Comparison of ENCODE assay signal across 36 cellular contexts in genomic region chrX:76126851-76127250, GRCh38.
"Had no signal": no experiment of that assay in that cellular context is flagged by ENCODE, and none has a peak within 500 bp of the region (broad histone marks: within the 10 kb centered on the region; RNA-seq: fewer than 3 reads in every experiment).

No MANE protein-coding gene starts in this region.

- H3K27ac ChIP-seq: ascending aorta, cardiac muscle cell, VCaP had no signal

- H3K4me1 ChIP-seq: ascending aorta had no signal

- H3K4me3 Mint-ChIP-seq: activated CD4-positive, alpha-beta memory T cell treated with anti-CD3 and anti-CD28 coated beads, Interleukin-2, amount 10 ng/mL, durations not matched to agents 7 days and 5 days; activated CD4-positive, alpha-beta T cell treated with anti-CD3 and anti-CD28 coated beads for 36 hours; activated CD4-positive, alpha-beta T cell treated with anti-CD3 and anti-CD28 coated beads, Interleukin-2, amount 10 ng/mL, durations not matched to agents 7 days and 5 days; activated CD8-positive, alpha-beta memory T cell treated with anti-CD3 and anti-CD28 coated beads, Interleukin-2, amount 10 ng/mL, durations not matched to agents 7 days and 5 days; activated CD8-positive, alpha-beta T cell treated with anti-CD3 and anti-CD28 coated beads, Interleukin-2, amount 10 ng/mL, durations not matched to agents 7 days and 5 days; activated naive CD4-positive, alpha-beta T cell treated with anti-CD3 and anti-CD28 coated beads, Interleukin-2, amount 10 ng/mL, durations not matched to agents 7 days and 5 days; activated naive CD4-positive, alpha-beta T cell treated with anti-CD3 and anti-CD28 coated beads, Interleukin-2, amount 50 U/mL, for 24 hours; activated naive CD8-positive, alpha-beta T cell; activated naive CD8-positive, alpha-beta T cell treated with anti-CD3 and anti-CD28 coated beads, Interleukin-2, amount 10 ng/mL, durations not matched to agents 7 days and 5 days; activated naive CD8-positive, alpha-beta T cell treated with anti-CD3 and anti-CD28 coated beads, Interleukin-2, amount 50 U/mL, for 24 hours; activated T-cell treated with anti-CD3 and anti-CD28 coated beads, Interleukin-2, amount 50 U/mL, for 24 hours; brain; central memory CD8-positive, alpha-beta T cell; T-helper 1 cell treated with Interleukin-12 subunit alpha and Interleukin-12 subunit beta and Interleukin-4 antibody, amounts not matched to agents 30 μg/mL and 1 μg/mL, for 36 hours; T-helper 2 cell treated with Interferon-gamma antibody and Interleukin-4, amounts not matched to agents 5 μg/mL and 100 μg/mL, for 36 hours had no signal

- H3K36me3 Mint-ChIP-seq: activated CD8-positive, alpha-beta memory T cell treated with anti-CD3 and anti-CD28 coated beads, Interleukin-2, amount 10 ng/mL, durations not matched to agents 7 days and 5 days; activated naive CD4-positive, alpha-beta T cell treated with anti-CD3 and anti-CD28 coated beads, Interleukin-2, amount 10 ng/mL, durations not matched to agents 7 days and 5 days; activated naive CD8-positive, alpha-beta T cell treated with anti-CD3 and anti-CD28 coated beads, Interleukin-2, amount 10 ng/mL, durations not matched to agents 7 days and 5 days; brain had no signal

- DNase-seq: activated CD4-positive, alpha-beta memory T cell treated with anti-CD3 and anti-CD28 coated beads, Interleukin-2, amount 10 ng/mL, durations not matched to agents 7 days and 5 days; activated CD4-positive, alpha-beta T cell treated with anti-CD3 and anti-CD28 coated beads for 1 hour; activated CD4-positive, alpha-beta T cell treated with anti-CD3 and anti-CD28 coated beads for 48 hours; activated CD4-positive, alpha-beta T cell treated with anti-CD3 and anti-CD28 coated beads, Interleukin-2, amount 10 ng/mL, durations not matched to agents 7 days and 5 days; activated CD4-positive, alpha-beta T cell treated with anti-CD3 and anti-CD28 coated beads, Interleukin-2, amount 50 U/mL, for 48 hours; activated CD4-positive, CD25-positive, alpha-beta regulatory T cell; activated CD8-positive, alpha-beta memory T cell treated with anti-CD3 and anti-CD28 coated beads for 24 hours; activated CD8-positive, alpha-beta memory T cell treated with anti-CD3 and anti-CD28 coated beads, Interleukin-2, amount 10 ng/mL, durations not matched to agents 7 days and 5 days; activated CD8-positive, alpha-beta memory T cell treated with anti-CD3 and anti-CD28 coated beads, Interleukin-2, amount 50 U/mL, for 48 hours; activated CD8-positive, alpha-beta T cell treated with anti-CD3 and anti-CD28 coated beads, Interleukin-2, amount 10 ng/mL, durations not matched to agents 7 days and 5 days; activated effector memory CD4-positive, alpha-beta T cell treated with Interleukin-2 at 50 U/mL for 16 hours; activated gamma-delta T cell; activated naive CD4-positive, alpha-beta T cell treated with anti-CD3 and anti-CD28 coated beads, Interleukin-2, amount 10 ng/mL, durations not matched to agents 7 days and 5 days; activated naive CD4-positive, alpha-beta T cell treated with Interleukin-2 at 50 U/mL for 16 hours; activated naive CD8-positive, alpha-beta T cell treated with anti-CD3 and anti-CD28 coated beads, Interleukin-2, amount 10 ng/mL, durations not matched to agents 7 days and 5 days; activated naive CD8-positive, alpha-beta T cell treated with anti-CD3 and anti-CD28 coated beads, Interleukin-2, amount 50 U/mL, for 24 hours; activated T-cell treated with anti-CD3 and anti-CD28 coated beads, Interleukin-2, amount 50 U/mL, for 24 hours; activated T-cell treated with anti-CD3 and anti-CD28 coated beads, Interleukin-2, amount 50 U/mL, for 48 hours; amygdala; anterior cingulate cortex; caudate nucleus; cerebellar nuclear complex; T-helper 1 cell; T-helper 2 cell; T-helper 9 cell had no signal

- H3K4me3 ChIP-seq: ascending aorta, cardiac muscle cell had no signal

- H3K36me3 ChIP-seq: ascending aorta, cardiac muscle cell had no signal

- H3K4me1 Mint-ChIP-seq: activated CD4-positive, alpha-beta memory T cell treated with anti-CD3 and anti-CD28 coated beads, Interleukin-2, amount 10 ng/mL, durations not matched to agents 7 days and 5 days; activated CD4-positive, alpha-beta T cell treated with anti-CD3 and anti-CD28 coated beads for 36 hours; activated CD4-positive, alpha-beta T cell treated with anti-CD3 and anti-CD28 coated beads, Interleukin-2, amount 10 ng/mL, durations not matched to agents 7 days and 5 days; activated CD8-positive, alpha-beta memory T cell treated with anti-CD3 and anti-CD28 coated beads, Interleukin-2, amount 10 ng/mL, durations not matched to agents 7 days and 5 days; activated naive CD4-positive, alpha-beta T cell treated with anti-CD3 and anti-CD28 coated beads, Interleukin-2, amount 10 ng/mL, durations not matched to agents 7 days and 5 days; activated naive CD4-positive, alpha-beta T cell treated with anti-CD3 and anti-CD28 coated beads, Interleukin-2, amount 50 U/mL, for 24 hours; activated naive CD8-positive, alpha-beta T cell treated with anti-CD3 and anti-CD28 coated beads, Interleukin-2, amount 10 ng/mL, durations not matched to agents 7 days and 5 days; activated naive CD8-positive, alpha-beta T cell treated with anti-CD3 and anti-CD28 coated beads, Interleukin-2, amount 50 U/mL, for 24 hours; brain; central memory CD8-positive, alpha-beta T cell had no signal

- H3K27me3 ChIP-seq: ascending aorta, cardiac muscle cell had no signal

- H3K27me3 Mint-ChIP-seq: activated CD4-positive, alpha-beta T cell treated with anti-CD3 and anti-CD28 coated beads, Interleukin-2, amount 10 ng/mL, durations not matched to agents 7 days and 5 days; activated CD8-positive, alpha-beta memory T cell treated with anti-CD3 and anti-CD28 coated beads, Interleukin-2, amount 10 ng/mL, durations not matched to agents 7 days and 5 days; activated naive CD4-positive, alpha-beta T cell treated with anti-CD3 and anti-CD28 coated beads, Interleukin-2, amount 10 ng/mL, durations not matched to agents 7 days and 5 days; activated naive CD4-positive, alpha-beta T cell treated with anti-CD3 and anti-CD28 coated beads, Interleukin-2, amount 50 U/mL, for 24 hours; activated naive CD8-positive, alpha-beta T cell had no signal

- H3K27ac Mint-ChIP-seq: activated CD4-positive, alpha-beta memory T cell treated with anti-CD3 and anti-CD28 coated beads, Interleukin-2, amount 10 ng/mL, durations not matched to agents 7 days and 5 days; activated CD4-positive, alpha-beta T cell treated with anti-CD3 and anti-CD28 coated beads for 36 hours; activated CD4-positive, alpha-beta T cell treated with anti-CD3 and anti-CD28 coated beads, Interleukin-2, amount 10 ng/mL, durations not matched to agents 7 days and 5 days; activated CD8-positive, alpha-beta memory T cell treated with anti-CD3 and anti-CD28 coated beads, Interleukin-2, amount 10 ng/mL, durations not matched to agents 7 days and 5 days; activated CD8-positive, alpha-beta T cell treated with anti-CD3 and anti-CD28 coated beads, Interleukin-2, amount 10 ng/mL, durations not matched to agents 7 days and 5 days; activated naive CD4-positive, alpha-beta T cell treated with anti-CD3 and anti-CD28 coated beads, Interleukin-2, amount 10 ng/mL, durations not matched to agents 7 days and 5 days; activated naive CD4-positive, alpha-beta T cell treated with anti-CD3 and anti-CD28 coated beads, Interleukin-2, amount 50 U/mL, for 24 hours; activated naive CD8-positive, alpha-beta T cell; activated naive CD8-positive, alpha-beta T cell treated with anti-CD3 and anti-CD28 coated beads, Interleukin-2, amount 10 ng/mL, durations not matched to agents 7 days and 5 days; activated naive CD8-positive, alpha-beta T cell treated with anti-CD3 and anti-CD28 coated beads, Interleukin-2, amount 50 U/mL, for 24 hours; activated T-cell treated with anti-CD3 and anti-CD28 coated beads, Interleukin-2, amount 50 U/mL, for 24 hours; activated T-helper 2 cell treated with anti-CD3 and anti-CD28 coated beads, Interferon-gamma antibody, Interleukin-2, Interleukin-4, amounts not matched to agents 10 μg/mL and 5 μg/mL and 100 μg/mL, durations not matched to agents 14 hours and 24 hours and 36 hours; brain; T-helper 1 cell treated with Interleukin-12 subunit alpha and Interleukin-12 subunit beta and Interleukin-4 antibody, amounts not matched to agents 30 μg/mL and 1 μg/mL, for 36 hours; T-helper 2 cell treated with Interferon-gamma antibody and Interleukin-4, amounts not matched to agents 5 μg/mL and 100 μg/mL, for 36 hours had no signal

- H3K9me3 Mint-ChIP-seq: activated naive CD4-positive, alpha-beta T cell treated with anti-CD3 and anti-CD28 coated beads, Interleukin-2, amount 50 U/mL, for 24 hours; central memory CD8-positive, alpha-beta T cell had no signal
